8 cellular contexts compared by ENCODE assay signal in genomic region chr10:91162495-91163268, GRCh38. TPM values are rescaled to one million over a fixed set of nuclear protein-coding genes. Genes with fewer than 3 reads are reported as not detected.
DNase-seq lines count a peak whose midpoint lies in the region; FAIRE-seq and TF ChIP-seq lines count a peak whose summit lies in the region.

No MANE protein-coding gene starts in this region.

- no peak overlapping the region for H2BK120ac ChIP-seq in H9 (ENCODE audit: low read depth, low read length, poor library complexity, severe bottlenecking)

- H2BK15ac ChIP-seq in H9 (ENCODE audit: low read depth, low read length), result no peak overlapping the region

- no peak overlapping the region for H3T11ph ChIP-seq in H9 (ENCODE audit: low read length)

- H3K36me3 Mint-ChIP-seq in H9 (ENCODE audit: insufficient read depth in 1 of 3, low read depth in 3 of 3), result no peaks in the 10 kb centered on the region

- no peak overlapping the region for H2BK5ac ChIP-seq in H9 (ENCODE audit: insufficient read length, low read length)

- H3K79me1 ChIP-seq in H9 (ENCODE audit: insufficient read depth, low read depth, low read length, poor library complexity, severe bottlenecking), result no peaks in the 10 kb centered on the region

- H3K27me3 ChIP-seq in H9 (ENCODE audit: insufficient read depth, low read length), result peaks cover 43% of the 10 kb centered on the region
- H3K27me3 ChIP-seq in MM.1S (replicated peaks; ENCODE audit: insufficient read depth, low read length), result no peaks in the 10 kb centered on the region

- no peak for TF ChIP-seq CTCF in GM12865 (IDR thresholded peaks at IDR 0.05; ENCODE audit: insufficient read depth, low read depth, low read length, missing control alignments)
- TF ChIP-seq CTCF in H9 (conservative IDR thresholded peaks at IDR 0.05), result no peak
- TF ChIP-seq CTCF in MM.1S (IDR thresholded peaks at IDR 0.05; ENCODE audit: low read length), result no peak
- no peak for TF ChIP-seq CTCF in kidney (IDR thresholded peaks at IDR 0.05; ENCODE audit: borderline replicate concordance, extremely low read depth, insufficient read depth)

- H2AFZ ChIP-seq in H9 (ENCODE audit: low read length) (no peak overlapping the region), MM.1S (ENCODE audit: low read length) (peak overlapping the region; percentile 90)

- no peaks in the 10 kb centered on the region for H4K20me1 ChIP-seq in H9 (ENCODE audit: control insufficient read depth, insufficient read depth, insufficient read length)
- no peaks in the 10 kb centered on the region for H4K20me1 ChIP-seq in MM.1S (ENCODE audit: insufficient read depth, low read length)

- H3K9me2 ChIP-seq in MM.1S (replicated peaks; ENCODE audit: insufficient read depth, low read length), result no peaks in the 10 kb centered on the region; the same call in 1 of the 2 replicates

- H3K79me2 ChIP-seq in H9 (ENCODE audit: insufficient read depth, low read length) (no peaks in the 10 kb centered on the region), MM.1S (ENCODE audit: low read length) (peaks cover 42% of the 10 kb centered on the region)

- H3K14ac ChIP-seq in H9 (ENCODE audit: insufficient read depth, low read length), result no peak overlapping the region

- peak overlapping the region; percentile 90 for H3K4me3 ChIP-seq in GM12865 (ENCODE audit: low read depth, low read length)
- peak overlapping the region; percentile 72 for H3K4me3 ChIP-seq in MM.1S (ENCODE audit: low read length)
- peak overlapping the region; percentile 81 for H3K4me3 ChIP-seq in kidney (ENCODE audit: low read length in 2 of 2)

- H3K27ac Mint-ChIP-seq in H9, result no peak overlapping the region

- H3K27me3 Mint-ChIP-seq in H9 (ENCODE audit: low read depth), result peaks cover 92% of the 10 kb centered on the region

- no peak overlapping the region for H3K18ac ChIP-seq in H9 (ENCODE audit: insufficient read length, low read depth, low read length)

- H3K56ac ChIP-seq in H9 (ENCODE audit: insufficient read length, low read depth, low read length), result no peak overlapping the region

- H3K4me2 ChIP-seq in H9 (ENCODE audit: insufficient read depth, insufficient read length, low read length) (peak overlapping the region; percentile 81), MM.1S (ENCODE audit: low read depth, low read length) (peak overlapping the region; percentile 69)

- H3K4me1 ChIP-seq in H9 (ENCODE audit: insufficient read depth, low read length) (no peaks in the 10 kb centered on the region), MM.1S (ENCODE audit: low read length) (peaks cover 6% of the 10 kb centered on the region; the same call in 1 of the 2 replicates), kidney (ENCODE audit: control insufficient read depth in 1 of 2, insufficient read depth in 1 of 2, low read depth in 1 of 2, low read length in 2 of 2) (peaks cover 4 to 17% of the 10 kb centered on the region in 2 donors)

- no peak overlapping the region for H4K91ac ChIP-seq in H9 (ENCODE audit: insufficient read length, low read depth, low read length)

- no peak overlapping the region for H2AK5ac ChIP-seq in H9 (ENCODE audit: insufficient read length, low read length)

- no peaks in the 10 kb centered on the region for H3K36me3 ChIP-seq in MM.1S (replicated peaks; ENCODE audit: insufficient read depth, low read length)
- no peaks in the 10 kb centered on the region for H3K36me3 ChIP-seq in kidney (ENCODE audit: control insufficient read depth in 1 of 2, insufficient read depth in 2 of 2, low read length in 2 of 2)

- H3K4me1 Mint-ChIP-seq in H9, result peaks cover 3 to 6% of the 10 kb centered on the region in 2 experiments; a peak in 3 of 4 replicates

- intact Hi-C loops in kidney (cut with DNase I), result loop anchor here (10.0 kb wide), 1 partner anchor 52 kb away; no protein-coding TSS in a partner anchor

- no peak overlapping the region for H3K4ac ChIP-seq in H9 (ENCODE audit: low read depth, low read length)

- no peak overlapping the region for H2BK12ac ChIP-seq in H9 (ENCODE audit: insufficient read length, low read depth, low read length)

- no peak overlapping the region for H4K5ac ChIP-seq in H9 (ENCODE audit: insufficient read length, low read depth, low read length)

- no peak overlapping the region for H2BK20ac ChIP-seq in H9 (ENCODE audit: low read depth, low read length, poor library complexity, severe bottlenecking)

- H3K23ac ChIP-seq in H9 (ENCODE audit: insufficient read length, low read depth, low read length), result no peak overlapping the region

- H3K9me3 ChIP-seq in H9 (ENCODE audit: control insufficient read depth, low read depth, low read length) (no peaks in the 10 kb centered on the region), MM.1S (replicated peaks; ENCODE audit: insufficient read depth, low read length) (no peaks in the 10 kb centered on the region), kidney (ENCODE audit: control insufficient read depth in 1 of 2, low read length in 2 of 2) (no peaks in the 10 kb centered on the region)

- no peak for FAIRE-seq in kidney (lab: Jason Lieb, UNC)

- DNase-seq in GM12865 (ENCODE audit: low read depth) (peak; percentile 74), H9 (peak; percentile 33), MM.1S (peak; percentile 78), cerebellum (ENCODE audit: low spot score) (peak; percentile 71), kidney (peak; percentile 93), NCI-H1048 (lab: John Stamatoyannopoulos, UW) (no peak)
- DNase-seq in activated CD4-positive, alpha-beta T cell treated with anti-CD3 and anti-CD28 coated beads for 4 hours, result peak; percentile 78 to 80
- DNase-seq in stimulated activated CD4-positive, alpha-beta T cell treated with anti-CD3 and anti-CD28 coated beads, Interleukin-12 subunit alpha, Interleukin-12 subunit beta, amount 100 ng/mL, for 4 hours, result peak; percentile 65

- H3F3A ChIP-seq in MM.1S (ENCODE audit: insufficient read depth, low read length), result no peaks in the 10 kb centered on the region

- no peak overlapping the region for H4K8ac ChIP-seq in H9 (replicated peaks; ENCODE audit: insufficient read length, low read depth, low read length)

- H3K4me3 Mint-ChIP-seq in H9, result peak overlapping the region; percentile 65 to 79

- H3K9me3 Mint-ChIP-seq in H9, result no peaks in the 10 kb centered on the region

- H3K9ac ChIP-seq in H9 (ENCODE audit: extremely low read depth, insufficient read length, low read length) (no peak overlapping the region), MM.1S (ENCODE audit: low read length) (peak overlapping the region; percentile 79), kidney (ENCODE audit: low read length in 2 of 2) (peak overlapping the region; percentile 77 to 95)

- H3K23me2 ChIP-seq in H9 (ENCODE audit: insufficient read length, low read depth, low read length, poor library complexity, severe bottlenecking), result peaks cover 12% of the 10 kb centered on the region

- no peak overlapping the region for H3K27ac ChIP-seq in H9 (ENCODE audit: insufficient read length, low read depth, low read length)
- H3K27ac ChIP-seq in MM.1S (ENCODE audit: low read length), result peak overlapping the region; percentile 65; the same call in 1 of the 2 replicates
- peak overlapping the region; percentile 91 to 96 for H3K27ac ChIP-seq in kidney (ENCODE audit: low read depth in 2 of 2, low read length in 2 of 2)

- WGBS in H9 (ENCODE audit: extremely low coverage, insufficient read length, low lambda C conversion rate), result no CpG with 5 or more reads among the region's 110 CpGs

RNA-seq across cellular contexts. Expression of gene PCGF5, which starts 57.8 kb away (rescaled TPM):
- total RNA-seq in H9 (2021), result 6.9 and 8.2 TPM in 2 replicates
- total RNA-seq in cerebellum, result 19.6 TPM
- total RNA-seq in kidney, result 49.1 TPM
- 26.8 TPM for polyA plus RNA-seq in kidney (ENCODE audit: insufficient read depth, low read depth, low replicate concordance)
